In the genomic region with DNA sequence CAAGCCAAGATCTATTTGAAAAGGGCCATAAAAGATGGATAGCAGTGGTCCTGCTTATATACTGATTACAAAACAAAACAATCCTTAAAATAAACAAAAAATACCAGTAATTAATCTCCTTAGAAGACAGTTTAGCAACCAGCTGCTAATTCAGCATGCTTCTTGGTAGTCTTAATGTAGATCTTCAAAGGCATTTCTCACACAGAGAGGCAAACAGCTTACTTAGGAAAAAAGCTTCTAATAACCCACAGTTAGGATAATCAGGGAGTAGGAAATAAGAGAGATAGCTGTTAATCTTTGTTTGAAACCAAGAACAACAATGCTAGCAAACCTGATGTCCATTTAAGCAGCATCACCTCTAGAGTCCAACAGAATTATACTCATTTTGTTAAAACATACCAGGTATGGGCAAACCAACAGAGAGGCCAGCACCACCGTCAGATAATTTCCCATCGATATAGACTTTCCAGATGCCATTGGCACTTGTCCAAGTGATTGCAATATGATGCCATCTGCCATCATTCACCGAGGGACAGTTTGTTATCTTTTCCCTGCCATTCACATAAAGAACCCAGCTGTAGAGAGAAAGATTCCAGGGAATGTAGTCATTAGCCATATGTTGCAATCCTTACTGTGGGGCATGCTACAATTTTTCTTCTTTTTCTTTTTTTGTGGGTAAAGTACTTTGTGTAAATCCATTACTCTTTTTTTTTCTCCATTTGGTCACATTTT, we compare ENCODE assay signal across 1 cellular context.
TF ChIP-seq lines count a peak whose summit lies in the region.

No MANE protein-coding gene starts in this region.

TF ChIP-seq in SK-N-SH, 30 proteins besides CTCF, POLR2A, EP300 and RAD21 (continued from another document):
- TF ChIP-seq, protein P1, sequence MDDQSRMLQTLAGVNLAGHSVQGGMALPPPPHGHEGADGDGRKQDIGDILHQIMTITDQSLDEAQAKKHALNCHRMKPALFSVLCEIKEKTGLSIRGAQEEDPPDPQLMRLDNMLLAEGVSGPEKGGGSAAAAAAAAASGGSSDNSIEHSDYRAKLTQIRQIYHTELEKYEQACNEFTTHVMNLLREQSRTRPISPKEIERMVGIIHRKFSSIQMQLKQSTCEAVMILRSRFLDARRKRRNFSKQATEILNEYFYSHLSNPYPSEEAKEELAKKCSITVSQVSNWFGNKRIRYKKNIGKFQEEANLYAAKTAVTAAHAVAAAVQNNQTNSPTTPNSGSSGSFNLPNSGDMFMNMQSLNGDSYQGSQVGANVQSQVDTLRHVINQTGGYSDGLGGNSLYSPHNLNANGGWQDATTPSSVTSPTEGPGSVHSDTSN (IDR thresholded peaks at IDR 0.05): peak; percentile 12; the same call in 1 of the 2 replicates
- no peak for TF ChIP-seq FOXM1 (IDR thresholded peaks at IDR 0.05; ENCODE audit: low read depth)
- TF ChIP-seq FOXJ3 (CRISPR knock-in tag; IDR thresholded peaks at IDR 0.05): 0 out of 2 replicates have a peak, but pooled peaks have one; percentile 21
- peak; percentile 96 for TF ChIP-seq GATA2 (CRISPR knock-in tag; IDR thresholded peaks at IDR 0.05)
TF ChIP-seq in SK-N-SH: peak in this region for 7.
